ENCODE assay signal across 10 cellular contexts in the genomic region with DNA sequence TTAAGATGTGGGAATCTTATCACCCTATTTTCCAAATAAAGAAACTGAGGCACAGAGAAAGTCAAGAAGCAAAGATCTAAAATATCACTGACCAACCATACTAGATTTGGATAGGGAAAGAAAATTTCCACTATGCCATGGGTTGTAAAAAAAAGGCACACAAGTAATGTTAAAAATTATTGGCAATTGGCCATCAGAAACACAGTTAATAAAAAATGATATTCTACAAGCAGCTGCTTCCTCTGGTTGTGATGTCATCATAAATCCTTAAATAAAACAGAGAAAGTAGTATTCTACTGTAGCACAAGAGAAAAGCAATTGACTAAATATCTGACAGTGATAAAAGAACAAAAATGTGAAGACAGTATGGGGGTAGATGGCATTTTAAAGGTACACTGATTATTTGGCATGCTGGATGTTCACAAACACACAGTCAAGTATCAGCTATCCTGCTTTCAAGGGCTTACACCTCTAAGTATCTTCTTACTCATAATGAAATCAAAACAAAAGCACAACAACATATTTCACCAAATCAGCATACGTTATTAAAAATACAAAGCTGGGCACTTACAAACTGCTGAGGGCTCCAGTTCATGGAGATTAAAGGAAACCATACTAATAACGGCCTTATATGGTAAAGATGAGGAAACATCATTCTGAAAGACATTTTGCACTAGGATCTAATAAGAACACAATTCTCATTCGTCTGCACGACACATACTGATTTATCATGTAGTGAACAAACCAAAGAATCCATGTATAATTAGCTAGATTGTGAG. TPM values are rescaled to one million over a fixed set of nuclear protein-coding genes. Genes with fewer than 3 reads are reported as not detected.
A peak's percentile ranks its signal among the peaks of the same experiment; 100 is the strongest.
DNase-seq lines count a peak whose midpoint lies in the region; ATAC-seq and TF ChIP-seq lines count a peak whose summit lies in the region.
"Had no signal": no experiment of that assay in that cellular context is flagged by ENCODE, and none has a peak within 500 bp of the region (broad histone marks: within the 10 kb centered on the region; RNA-seq: fewer than 3 reads in every experiment).

No MANE protein-coding gene starts in this region.

- H3K79me2 ChIP-seq in ACC112 (ENCODE audit: control insufficient read depth, insufficient read depth, low read length, unreplicated experiment) = peaks cover 96% of the 10 kb centered on the region

- H3K4me3 ChIP-seq in ACC112 (ENCODE audit: low read depth, low read length) (peak overlapping the region; percentile 23; the same call in 1 of the 2 replicates), dorsolateral prefrontal cortex (no peak overlapping the region), neutrophil (ENCODE audit: low read depth in 1 of 2, low read length in 1 of 2) (no peak overlapping the region)

- H2AFZ ChIP-seq in ACC112 (ENCODE audit: low read length, unreplicated experiment) = no peak overlapping the region

- H3K36me3 Mint-ChIP-seq in natural killer cell = no peaks in the 10 kb centered on the region

- no peaks in the 10 kb centered on the region for H3K9me3 Mint-ChIP-seq in natural killer cell

- H3K4me1 ChIP-seq in ACC112 (ENCODE audit: control insufficient read depth, insufficient read depth, low read length, unreplicated experiment) = peaks cover 49% of the 10 kb centered on the region
- H3K4me1 ChIP-seq in neutrophil (ENCODE audit: control insufficient read depth in 1 of 2, insufficient read depth in 1 of 2, low read depth in 1 of 2, low read length in 1 of 2) = peaks cover 50 to 63% of the 10 kb centered on the region in 2 experiments

- no peaks in the 10 kb centered on the region for H3K27me3 Mint-ChIP-seq in natural killer cell (ENCODE audit: low read depth in 2 of 2)

- no peaks in the 10 kb centered on the region for H3K27me3 ChIP-seq in ACC112 (ENCODE audit: insufficient read depth, low read length)
- H3K27me3 ChIP-seq in dorsolateral prefrontal cortex = no peaks in the 10 kb centered on the region
- H3K27me3 ChIP-seq in neutrophil = no peaks in the 10 kb centered on the region

- no peaks in the 10 kb centered on the region for H3K9me3 ChIP-seq in neutrophil

- H3K4me3 Mint-ChIP-seq in natural killer cell = no peak overlapping the region

- H3K4me1 Mint-ChIP-seq in natural killer cell = peaks cover 12 to 17% of the 10 kb centered on the region in 2 donors

- intact Hi-C loops in dorsolateral prefrontal cortex (cut with DNase I) (no loop called here), natural killer cell (cut with micrococcal nuclease) (no loop called here)

- H3K27ac ChIP-seq in ACC112 (ENCODE audit: low read depth, low read length) (peak overlapping the region; percentile 57), dorsolateral prefrontal cortex (peak overlapping the region in 57 of 59 donors; percentile 1 to 98 (median 54)), neutrophil (peak overlapping the region; percentile 61)

- H3K36me3 ChIP-seq in ACC112 (ENCODE audit: insufficient read depth, low read length) (peaks cover 3% of the 10 kb centered on the region; the same call in 1 of the 2 replicates), neutrophil (no peaks in the 10 kb centered on the region)

- DNase-seq in NCI-H2029 treated with DMSO at 0.1 percent for 48 hours (lab: John Stamatoyannopoulos, UW) (peak; percentile 52), dorsolateral prefrontal cortex (no peak), natural killer cell (no peak)
- DNase-seq: C1 segment of cervical spinal cord, NCI-H2107 had no signal

- H3K27ac Mint-ChIP-seq in natural killer cell = no peak overlapping the region

- TF ChIP-seq CTCF in dorsolateral prefrontal cortex (IDR thresholded peaks at IDR 0.05 in 54 of 56, conservative IDR thresholded peaks at IDR 0.05 in 2 of 56; ENCODE audit: low read depth in 1 of 56, partially characterized antibody in 56 of 56) (no peak), neutrophil (IDR thresholded peaks at IDR 0.05) (no peak), natural killer cell (IDR thresholded peaks at IDR 0.05) (no peak)

- ATAC-seq in HG03460 (IDR thresholded peaks at IDR 0.05; ENCODE audit: unreplicated experiment) = no peak
- no peak for ATAC-seq in HG03159 (IDR thresholded peaks at IDR 0.05; ENCODE audit: unreplicated experiment)
- ATAC-seq in natural killer cell = no peak
- ATAC-seq in HG02678 (IDR thresholded peaks at IDR 0.05; ENCODE audit: unreplicated experiment) = no peak

RNA-seq across cellular contexts. Expression of a gene that starts 45.7 kb away (rescaled TPM):
- total RNA-seq in dorsolateral prefrontal cortex (100 to 1,000 TPM in 112 of 120 experiments, 10 to 100 TPM in 8; 87.2 to 202 (median 122) TPM), natural killer cell (10 to 100 TPM; 28.9 to 43.5 (median 36.0) TPM)

RNA-seq across cellular contexts. Expression of a gene that starts 52.0 kb away (rescaled TPM):
- total RNA-seq in dorsolateral prefrontal cortex = 10 to 100 TPM in 39 of 120 experiments, 1 to 10 TPM in 81; 1.8 to 27.0 (median 7.9) TPM
- 100 to 1,000 TPM; 179 to 201 (median 201) TPM for total RNA-seq in natural killer cell

Comparison
In these comparisons a context has a peak if more than half of its experiments do, and no peak if none do; other contexts are left out.
1. RNA of a gene that starts 52.0 kb away (total RNA-seq): 179 to 201 TPM in natural killer cell; 1.8 to 27.0 TPM in dorsolateral prefrontal cortex; every median in the first group is over 4 times any median in the second.
2. Peak in every context shown above with its lines, with median percentiles within 50 percentile points of each other: H3K27ac ChIP-seq.